22 cellular contexts compared by ENCODE assay signal in the genomic region with DNA sequence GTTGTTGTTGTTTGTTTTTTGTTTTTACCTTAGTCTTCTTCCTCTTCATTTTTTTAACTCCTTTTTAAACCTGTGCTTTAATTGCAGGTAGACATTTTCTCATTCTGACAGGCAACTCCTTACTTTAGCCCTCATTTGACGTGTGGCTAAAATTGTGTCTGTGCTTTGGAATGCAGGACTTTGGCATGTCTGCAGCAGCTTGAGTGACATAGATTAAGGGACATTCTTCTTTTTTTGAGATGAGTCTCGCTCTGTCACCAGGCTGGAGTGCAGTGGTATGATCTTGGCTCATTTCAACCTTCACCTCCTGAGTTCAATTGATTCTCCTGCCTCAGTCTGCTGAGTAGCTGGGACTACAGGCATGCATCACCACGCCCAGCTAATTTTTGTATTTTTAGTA.
"Had no signal": no experiment of that assay in that cellular context is flagged by ENCODE, and none has a peak within 500 bp of the region (broad histone marks: within the 10 kb centered on the region; RNA-seq: fewer than 3 reads in every experiment).

No MANE protein-coding gene starts in this region.

- H3K27me3 Mint-ChIP-seq: dendritic cell treated with granulocyte-macrophage colony-stimulating factor and Interleukin-4, amounts not matched to agents 40 ng/mL and 50 ng/mL, for 4 days; effector memory CD8-positive, alpha-beta T cell had no signal

- H3K9me3 Mint-ChIP-seq: dendritic cell treated with granulocyte-macrophage colony-stimulating factor and Interleukin-4, amounts not matched to agents 40 ng/mL and 50 ng/mL, for 4 days had no signal

- H3K27me3 ChIP-seq: colonic mucosa, dorsolateral prefrontal cortex, esophagus muscularis mucosa, esophagus squamous epithelium, gastrocnemius medialis, gastroesophageal sphincter had no signal

- H3K4me1 ChIP-seq: colonic mucosa, foreskin keratinocyte, gastrocnemius medialis, gastroesophageal sphincter had no signal

- H3K9me3 ChIP-seq: colonic mucosa, esophagus squamous epithelium, gastrocnemius medialis had no signal

- DNase-seq: colonic mucosa; cortex of kidney; dermis blood vessel endothelial cell; dorsolateral prefrontal cortex; effector CD4-positive, alpha-beta T cell; effector CD8-positive, alpha-beta T cell; effector memory CD4-positive, alpha-beta T cell; effector memory CD8-positive, alpha-beta T cell; endodermal cell; erythroblast; esophagus squamous epithelium; foreskin fibroblast; foreskin keratinocyte; foreskin melanocyte; gastrocnemius medialis; glutamatergic neuron; head of caudate nucleus had no signal

- H3K36me3 ChIP-seq: colonic mucosa, esophagus muscularis mucosa, esophagus squamous epithelium, gastrocnemius medialis, gastroesophageal sphincter had no signal

- H3K4me3 ChIP-seq: colonic mucosa, coronary artery, dorsolateral prefrontal cortex, esophagus muscularis mucosa, esophagus squamous epithelium, gastrocnemius medialis, gastroesophageal sphincter had no signal

- H3K4me3 Mint-ChIP-seq: dendritic cell treated with granulocyte-macrophage colony-stimulating factor and Interleukin-4, amounts not matched to agents 40 ng/mL and 50 ng/mL, for 4 days; effector memory CD8-positive, alpha-beta T cell; endodermal cell had no signal

- H3K27ac Mint-ChIP-seq: dendritic cell treated with granulocyte-macrophage colony-stimulating factor and Interleukin-4, amounts not matched to agents 40 ng/mL and 50 ng/mL, for 4 days; effector memory CD8-positive, alpha-beta T cell; endodermal cell had no signal

- H3K27ac ChIP-seq: colonic mucosa, coronary artery, dorsolateral prefrontal cortex, epithelial cell of prostate, esophagus muscularis mucosa, esophagus squamous epithelium, foreskin keratinocyte, gastrocnemius medialis, gastroesophageal sphincter had no signal
